29 cellular contexts compared by ENCODE assay signal in the genomic region with DNA sequence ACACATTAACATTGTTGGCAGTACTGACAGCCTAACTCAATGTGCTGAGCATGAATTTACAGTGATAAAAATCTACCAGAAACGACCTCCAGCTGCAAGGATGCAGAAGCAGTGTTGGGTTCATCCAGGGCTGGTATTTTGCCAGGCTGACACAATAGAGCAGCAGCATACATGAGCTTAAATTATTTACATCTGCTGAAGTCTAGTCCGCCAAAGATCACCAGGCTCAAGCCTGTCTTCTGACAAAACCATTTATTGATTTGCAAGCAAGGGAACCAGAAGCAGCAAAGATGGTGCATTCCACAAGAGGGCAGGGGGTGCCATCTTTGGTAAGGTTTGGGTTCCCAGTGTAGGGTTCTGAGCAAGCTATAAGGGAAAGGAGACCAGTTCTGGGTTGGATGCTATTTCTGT. TPM values are rescaled to one million over a fixed set of nuclear protein-coding genes. Genes with fewer than 3 reads are reported as not detected.
DNase-seq lines count a peak whose midpoint lies in the region; ATAC-seq and TF ChIP-seq lines count a peak whose summit lies in the region.
"Had no signal": no experiment of that assay in that cellular context is flagged by ENCODE, and none has a peak within 500 bp of the region (broad histone marks: within the 10 kb centered on the region; RNA-seq: fewer than 3 reads in every experiment).

No MANE protein-coding gene starts in this region.

- no peaks in the 10 kb centered on the region for H4K20me1 ChIP-seq in DND-41 (ENCODE audit: insufficient read depth, low read length)

- H3K9me3 ChIP-seq in DND-41 (ENCODE audit: insufficient read depth, low read length, severe bottlenecking): no peaks in the 10 kb centered on the region
- H3K9me3 ChIP-seq in neuronal stem cell (replicated peaks in 1 of 2; ENCODE audit: control insufficient read depth in 2 of 2, insufficient read depth in 1 of 2, low read depth in 1 of 2, low read length in 2 of 2): peaks cover 0 to 2% of the 10 kb centered on the region in 2 donors
- H3K9me3 ChIP-seq: breast epithelium, neutrophil had no signal

- no peaks in the 10 kb centered on the region for H3K27me3 ChIP-seq in DND-41 (ENCODE audit: insufficient read depth, low read length, poor library complexity)
- H3K27me3 ChIP-seq in neuronal stem cell (ENCODE audit: control insufficient read depth in 3 of 3, insufficient read depth in 3 of 3, low read depth in 1 of 3, low read length in 3 of 3): no peaks in the 10 kb centered on the region
- H3K27me3 ChIP-seq: breast epithelium, dorsolateral prefrontal cortex, neutrophil had no signal

- H2BK5ac ChIP-seq in neuronal stem cell (ENCODE audit: low read length): no peak overlapping the region

- H3K14ac ChIP-seq in neuronal stem cell (ENCODE audit: low read length): no peak overlapping the region

- no peak overlapping the region for H3K4ac ChIP-seq in neuronal stem cell (ENCODE audit: low read length)

- H4K91ac ChIP-seq in neuronal stem cell (ENCODE audit: low read depth, low read length, poor library complexity): no peak overlapping the region

- H2BK15ac ChIP-seq in neuronal stem cell (ENCODE audit: low read length): no peak overlapping the region

- H4K8ac ChIP-seq in neuronal stem cell (ENCODE audit: low read depth, low read length): no peak overlapping the region

- H3K4me2 ChIP-seq in DND-41 (ENCODE audit: insufficient read depth, low read length) (no peak overlapping the region), neuronal stem cell (ENCODE audit: insufficient read depth, low read length, poor library complexity, severe bottlenecking) (no peak overlapping the region)
- H3K4me2 ChIP-seq: KMS-11 had no signal

- H3K4me1 ChIP-seq in DND-41 (ENCODE audit: insufficient read depth, low read length): no peaks in the 10 kb centered on the region
- no peaks in the 10 kb centered on the region for H3K4me1 ChIP-seq in neuronal stem cell (ENCODE audit: control insufficient read depth in 2 of 2, insufficient read depth in 1 of 2, low read depth in 1 of 2, low read length in 2 of 2)
- H3K4me1 ChIP-seq: breast epithelium had no signal

- no peak overlapping the region for H3K4me3 ChIP-seq in DND-41 (ENCODE audit: low read depth in 1 of 2, low read length in 2 of 2)
- H3K4me3 ChIP-seq in neuronal stem cell (ENCODE audit: low read length in 2 of 2): no peak overlapping the region
- H3K4me3 ChIP-seq: breast epithelium, dorsolateral prefrontal cortex had no signal

- ATAC-seq in DND-41 (ENCODE audit: insufficient read depth, low read depth) (peak; percentile 35; the same call in 2 of the 3 replicates), HG03469 (IDR thresholded peaks at IDR 0.05; ENCODE audit: unreplicated experiment) (no peak)
- ATAC-seq: activated CD8-positive, alpha-beta T cell treated with anti-CD3 and anti-CD28 coated beads for 36 hours; left ventricle myocardium superior had no signal

- H3K23ac ChIP-seq in neuronal stem cell (ENCODE audit: low read depth, low read length, poor library complexity): no peak overlapping the region

- H3K27ac ChIP-seq in DND-41 (ENCODE audit: low read length): no peak overlapping the region
- H3K27ac ChIP-seq in neuronal stem cell (replicated peaks; ENCODE audit: low read length): peak overlapping the region; percentile 29
- H3K27ac ChIP-seq: breast epithelium, dorsolateral prefrontal cortex, HL-60, KMS-11, neutrophil had no signal

- no peak overlapping the region for H2BK120ac ChIP-seq in neuronal stem cell (ENCODE audit: low read depth, low read length)

- H3K79me1 ChIP-seq in neuronal stem cell (ENCODE audit: low read depth, low read length): no peaks in the 10 kb centered on the region

- H3K9ac ChIP-seq in DND-41 (ENCODE audit: low read depth, low read length) (no peak overlapping the region), neuronal stem cell (ENCODE audit: low read depth, low read length, poor library complexity) (no peak overlapping the region)
- H3K9ac ChIP-seq: KMS-11 had no signal

- H3K36me3 ChIP-seq in DND-41 (ENCODE audit: insufficient read depth, low read length) (peaks cover 44% of the 10 kb centered on the region), neuronal stem cell (replicated peaks in 1 of 2; ENCODE audit: control insufficient read depth in 2 of 2, insufficient read depth in 2 of 2, low read length in 2 of 2) (peaks cover 15 to 54% of the 10 kb centered on the region in 2 donors)
- H3K36me3 ChIP-seq: breast epithelium had no signal

- no peaks in the 10 kb centered on the region for H3K79me2 ChIP-seq in DND-41 (ENCODE audit: insufficient read depth, low read length)

- WGBS in neuronal stem cell (ENCODE audit: extremely low coverage in 2 of 2, insufficient read length in 2 of 2, insufficient replicate concordance in 1 of 2), 2 donors: no CpG with 5 or more reads among the region's 2 CpGs

- no peak for TF ChIP-seq CTCF in DND-41 (IDR thresholded peaks at IDR 0.05; ENCODE audit: borderline replicate concordance, extremely low read depth, low read length, poor library complexity, severe bottlenecking)

- H2AFZ ChIP-seq in DND-41 (ENCODE audit: low read depth, low read length) (no peak overlapping the region), neuronal stem cell (ENCODE audit: low read length) (no peak overlapping the region)

- no peak overlapping the region for H2BK12ac ChIP-seq in neuronal stem cell (ENCODE audit: low read length)

- no peak overlapping the region for H3K18ac ChIP-seq in neuronal stem cell (ENCODE audit: low read length)

- no peak overlapping the region for H2AK5ac ChIP-seq in neuronal stem cell (ENCODE audit: low read depth, low read length)

- no peak for DNase-seq in DND-41
- DNase-seq in RPMI7951 (ENCODE audit: low read depth): peak; percentile 4
- peak; percentile 59 for DNase-seq in fibroblast of gingiva (ENCODE audit: low read depth)
- no peak for DNase-seq in neuronal stem cell (ENCODE audit: low spot score)
- DNase-seq in putamen (ENCODE audit: low spot score): no peak
- no peak for DNase-seq in DMS153 treated with DMSO at 0.1 percent for 48 hours (lab: John Stamatoyannopoulos, UW; ENCODE audit: unreplicated experiment)
- DNase-seq: activated CD4-positive, alpha-beta T cell treated with anti-CD3 and anti-CD28 coated beads for 1 hour; activated CD8-positive, alpha-beta memory T cell treated with anti-CD3 and anti-CD28 coated beads, Interleukin-2, amount 50 U/mL, for 48 hours; activated CD8-positive, alpha-beta T cell treated with anti-CD3 and anti-CD28 coated beads for 36 hours; activated naive CD4-positive, alpha-beta T cell treated with anti-CD3 and anti-CD28 coated beads, Interleukin-2, amount 50 U/mL, for 16 hours; Calu3; CD4-positive, CD25-positive, alpha-beta regulatory T cell; DMS79 treated with DMSO at 0.1 percent for 48 hours; dorsolateral prefrontal cortex; head of caudate nucleus; islet precursor cell; left ventricle myocardium superior; mesendoderm; MM.1S; NCI-H1105 treated with DMSO at 0.1 percent for 48 hours; NCI-H2029; OCI-M1; stimulated activated CD4-positive, alpha-beta T cell treated with anti-CD3 and anti-CD28 coated beads, Interleukin-4, amount 100 ng/mL, for 4 hours; trophoblast cell had no signal

RNA-seq across cellular contexts. Expression of a gene that starts 8.7 kb away (rescaled TPM):
- 14.5 and 20.3 TPM in 2 replicates for total RNA-seq in RPMI7951 (2014; rRNA removed; shearing (Covaris generic))
- 6.4 TPM for polyA plus RNA-seq in neuronal stem cell (2013, experiment 1 of 2)
- polyA plus RNA-seq in neuronal stem cell (2013, experiment 2 of 2): 6.1 TPM

RNA-seq across cellular contexts. Expression of a gene that starts 33.2 kb away (rescaled TPM):
- 114 and 123 TPM in 2 replicates for total RNA-seq in RPMI7951 (2014; rRNA removed; shearing (Covaris generic))
- polyA plus RNA-seq in neuronal stem cell (2013, experiment 1 of 2): 120 TPM
- 120 TPM for polyA plus RNA-seq in neuronal stem cell (2013, experiment 2 of 2)

RNA-seq across cellular contexts. Expression of a gene that starts 40.0 kb away (rescaled TPM):
- total RNA-seq in RPMI7951 (2014; rRNA removed; shearing (Covaris generic)): 10.3 and 17.8 TPM in 2 replicates
- polyA plus RNA-seq in neuronal stem cell (2013, experiment 1 of 2): 7.0 TPM
- polyA plus RNA-seq in neuronal stem cell (2013, experiment 2 of 2): 7.1 TPM

Comparison
In these comparisons a context has a peak if more than half of its experiments do, and no peak if none do; other contexts are left out.
1. DNase-seq: peak in RPMI7951 (single experiment) and fibroblast of gingiva (single experiment); none in DND-41 (single experiment), neuronal stem cell (single experiment), putamen (single experiment) and DMS153 treated with DMSO at 0.1 percent for 48 hours (single experiment).